In genomic region chr16:4086153-4086552, GRCh38 we compare ENCODE assay signal across 16 cellular contexts.
"Had no signal": no experiment of that assay in that cellular context is flagged by ENCODE, and none has a peak within 500 bp of the region (broad histone marks: within the 10 kb centered on the region; RNA-seq: fewer than 3 reads in every experiment).

No MANE protein-coding gene starts in this region.

- DNase-seq: activated CD4-positive, alpha-beta T cell treated with anti-CD3 and anti-CD28 coated beads, Interleukin-2, amount 50 U/mL, for 1 hour; activated naive CD4-positive, alpha-beta T cell treated with anti-CD3 and anti-CD28 coated beads for 36 hours; activated naive CD8-positive, alpha-beta T cell treated with anti-CD3 and anti-CD28 coated beads, Interleukin-2, amount 50 U/mL, for 24 hours; hypothalamus; kidney glomerular epithelial cell; lower lobe of right lung; midbrain; ovary; stimulated activated CD4-positive, alpha-beta T cell treated with anti-CD3 and anti-CD28 coated beads, Interleukin-12 subunit alpha, Interleukin-12 subunit beta, amount 100 ng/mL, for 4 hours; stimulated activated CD4-positive, alpha-beta T cell treated with anti-CD3 and anti-CD28 coated beads, Interleukin-2, amount 100 ng/mL, for 24 hours; stomach; testis; uterus had no signal

- H3K27ac ChIP-seq: ascending aorta, ovary, stomach, testis, uterus had no signal

- ATAC-seq: activated CD4-positive, CD25-positive, alpha-beta regulatory T cell treated with anti-CD3 and anti-CD28 coated beads, Interleukin-2, amount 50 U/mL, for 24 hours; activated naive CD8-positive, alpha-beta T cell treated with anti-CD3 and anti-CD28 coated beads, Interleukin-2, amount 50 U/mL, for 24 hours; activated T-helper 17 cell treated with anti-CD3 and anti-CD28 coated beads, Interleukin-2, amount 50 U/mL, for 72 hours had no signal

- H3K27me3 ChIP-seq: ascending aorta, ovary, stomach, testis, uterus had no signal

- H3K4me3 ChIP-seq: ascending aorta, lower lobe of right lung, ovary, stomach, testis, uterus had no signal

- H3K36me3 ChIP-seq: ascending aorta, lower lobe of right lung, ovary, stomach, uterus had no signal

- H3K9me3 ChIP-seq: ascending aorta, lower lobe of right lung, ovary, stomach, testis, uterus had no signal
